In the genomic region with DNA sequence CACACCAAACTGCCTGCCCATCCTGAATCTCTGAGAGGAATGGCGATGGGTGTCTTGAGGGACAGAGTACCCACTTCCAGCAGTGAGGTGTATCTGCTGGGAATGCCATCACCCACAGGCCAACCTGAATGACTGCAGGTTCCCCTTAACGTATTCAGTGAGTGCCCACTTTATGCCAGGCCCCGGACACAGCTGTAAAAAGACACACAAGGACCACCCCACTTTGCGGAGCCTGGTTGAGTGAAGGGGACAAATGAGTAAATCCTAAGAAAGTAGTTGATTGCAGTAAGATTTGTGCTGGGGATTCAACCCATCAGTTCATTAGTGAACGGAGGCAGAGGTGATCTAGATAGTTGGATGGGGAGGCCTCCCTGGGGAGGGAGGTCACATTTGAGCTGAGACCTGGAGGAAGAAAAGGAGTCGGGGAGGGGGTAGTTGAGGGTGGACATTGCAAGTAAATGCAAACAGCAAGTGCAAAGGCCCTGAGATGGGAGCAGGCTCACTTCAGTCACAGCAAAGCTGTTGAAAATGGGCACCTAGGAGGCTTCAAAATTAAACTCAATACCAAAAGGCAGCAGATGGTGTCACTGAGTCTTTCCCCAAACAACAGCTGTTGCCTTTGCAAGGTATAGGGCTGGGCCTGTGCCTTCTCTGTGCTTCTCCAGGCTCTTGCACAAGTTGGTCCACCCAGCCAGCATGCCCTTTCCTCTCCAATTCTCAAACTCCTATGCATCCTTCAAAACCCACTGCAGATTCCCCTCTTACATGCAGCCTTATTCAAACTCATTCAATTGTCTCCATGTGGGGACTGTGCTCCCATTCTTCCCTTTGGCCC, we compare ENCODE assay signal across 1 cellular context.
TF ChIP-seq lines count a peak whose summit lies in the region.

No MANE protein-coding gene starts in this region.

TF ChIP-seq in K562, 482 proteins besides CTCF, POLR2A, EP300 and RAD21 (continued from another document and continues in another):
- TF ChIP-seq, protein P1, sequence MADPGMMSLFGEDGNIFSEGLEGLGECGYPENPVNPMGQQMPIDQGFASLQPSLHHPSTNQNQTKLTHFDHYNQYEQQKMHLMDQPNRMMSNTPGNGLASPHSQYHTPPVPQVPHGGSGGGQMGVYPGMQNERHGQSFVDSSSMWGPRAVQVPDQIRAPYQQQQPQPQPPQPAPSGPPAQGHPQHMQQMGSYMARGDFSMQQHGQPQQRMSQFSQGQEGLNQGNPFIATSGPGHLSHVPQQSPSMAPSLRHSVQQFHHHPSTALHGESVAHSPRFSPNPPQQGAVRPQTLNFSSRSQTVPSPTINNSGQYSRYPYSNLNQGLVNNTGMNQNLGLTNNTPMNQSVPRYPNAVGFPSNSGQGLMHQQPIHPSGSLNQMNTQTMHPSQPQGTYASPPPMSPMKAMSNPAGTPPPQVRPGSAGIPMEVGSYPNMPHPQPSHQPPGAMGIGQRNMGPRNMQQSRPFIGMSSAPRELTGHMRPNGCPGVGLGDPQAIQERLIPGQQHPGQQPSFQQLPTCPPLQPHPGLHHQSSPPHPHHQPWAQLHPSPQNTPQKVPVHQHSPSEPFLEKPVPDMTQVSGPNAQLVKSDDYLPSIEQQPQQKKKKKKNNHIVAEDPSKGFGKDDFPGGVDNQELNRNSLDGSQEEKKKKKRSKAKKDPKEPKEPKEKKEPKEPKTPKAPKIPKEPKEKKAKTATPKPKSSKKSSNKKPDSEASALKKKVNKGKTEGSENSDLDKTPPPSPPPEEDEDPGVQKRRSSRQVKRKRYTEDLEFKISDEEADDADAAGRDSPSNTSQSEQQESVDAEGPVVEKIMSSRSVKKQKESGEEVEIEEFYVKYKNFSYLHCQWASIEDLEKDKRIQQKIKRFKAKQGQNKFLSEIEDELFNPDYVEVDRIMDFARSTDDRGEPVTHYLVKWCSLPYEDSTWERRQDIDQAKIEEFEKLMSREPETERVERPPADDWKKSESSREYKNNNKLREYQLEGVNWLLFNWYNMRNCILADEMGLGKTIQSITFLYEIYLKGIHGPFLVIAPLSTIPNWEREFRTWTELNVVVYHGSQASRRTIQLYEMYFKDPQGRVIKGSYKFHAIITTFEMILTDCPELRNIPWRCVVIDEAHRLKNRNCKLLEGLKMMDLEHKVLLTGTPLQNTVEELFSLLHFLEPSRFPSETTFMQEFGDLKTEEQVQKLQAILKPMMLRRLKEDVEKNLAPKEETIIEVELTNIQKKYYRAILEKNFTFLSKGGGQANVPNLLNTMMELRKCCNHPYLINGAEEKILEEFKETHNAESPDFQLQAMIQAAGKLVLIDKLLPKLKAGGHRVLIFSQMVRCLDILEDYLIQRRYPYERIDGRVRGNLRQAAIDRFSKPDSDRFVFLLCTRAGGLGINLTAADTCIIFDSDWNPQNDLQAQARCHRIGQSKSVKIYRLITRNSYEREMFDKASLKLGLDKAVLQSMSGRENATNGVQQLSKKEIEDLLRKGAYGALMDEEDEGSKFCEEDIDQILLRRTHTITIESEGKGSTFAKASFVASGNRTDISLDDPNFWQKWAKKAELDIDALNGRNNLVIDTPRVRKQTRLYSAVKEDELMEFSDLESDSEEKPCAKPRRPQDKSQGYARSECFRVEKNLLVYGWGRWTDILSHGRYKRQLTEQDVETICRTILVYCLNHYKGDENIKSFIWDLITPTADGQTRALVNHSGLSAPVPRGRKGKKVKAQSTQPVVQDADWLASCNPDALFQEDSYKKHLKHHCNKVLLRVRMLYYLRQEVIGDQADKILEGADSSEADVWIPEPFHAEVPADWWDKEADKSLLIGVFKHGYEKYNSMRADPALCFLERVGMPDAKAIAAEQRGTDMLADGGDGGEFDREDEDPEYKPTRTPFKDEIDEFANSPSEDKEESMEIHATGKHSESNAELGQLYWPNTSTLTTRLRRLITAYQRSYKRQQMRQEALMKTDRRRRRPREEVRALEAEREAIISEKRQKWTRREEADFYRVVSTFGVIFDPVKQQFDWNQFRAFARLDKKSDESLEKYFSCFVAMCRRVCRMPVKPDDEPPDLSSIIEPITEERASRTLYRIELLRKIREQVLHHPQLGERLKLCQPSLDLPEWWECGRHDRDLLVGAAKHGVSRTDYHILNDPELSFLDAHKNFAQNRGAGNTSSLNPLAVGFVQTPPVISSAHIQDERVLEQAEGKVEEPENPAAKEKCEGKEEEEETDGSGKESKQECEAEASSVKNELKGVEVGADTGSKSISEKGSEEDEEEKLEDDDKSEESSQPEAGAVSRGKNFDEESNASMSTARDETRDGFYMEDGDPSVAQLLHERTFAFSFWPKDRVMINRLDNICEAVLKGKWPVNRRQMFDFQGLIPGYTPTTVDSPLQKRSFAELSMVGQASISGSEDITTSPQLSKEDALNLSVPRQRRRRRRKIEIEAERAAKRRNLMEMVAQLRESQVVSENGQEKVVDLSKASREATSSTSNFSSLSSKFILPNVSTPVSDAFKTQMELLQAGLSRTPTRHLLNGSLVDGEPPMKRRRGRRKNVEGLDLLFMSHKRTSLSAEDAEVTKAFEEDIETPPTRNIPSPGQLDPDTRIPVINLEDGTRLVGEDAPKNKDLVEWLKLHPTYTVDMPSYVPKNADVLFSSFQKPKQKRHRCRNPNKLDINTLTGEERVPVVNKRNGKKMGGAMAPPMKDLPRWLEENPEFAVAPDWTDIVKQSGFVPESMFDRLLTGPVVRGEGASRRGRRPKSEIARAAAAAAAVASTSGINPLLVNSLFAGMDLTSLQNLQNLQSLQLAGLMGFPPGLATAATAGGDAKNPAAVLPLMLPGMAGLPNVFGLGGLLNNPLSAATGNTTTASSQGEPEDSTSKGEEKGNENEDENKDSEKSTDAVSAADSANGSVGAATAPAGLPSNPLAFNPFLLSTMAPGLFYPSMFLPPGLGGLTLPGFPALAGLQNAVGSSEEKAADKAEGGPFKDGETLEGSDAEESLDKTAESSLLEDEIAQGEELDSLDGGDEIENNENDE (IDR thresholded peaks at IDR 0.05; ENCODE audit: low read depth, low read length) = no peak
- no peak for TF ChIP-seq GABPA (tag; conservative IDR thresholded peaks at IDR 0.05; ENCODE audit: low read depth)
- TF ChIP-seq, protein P2, sequence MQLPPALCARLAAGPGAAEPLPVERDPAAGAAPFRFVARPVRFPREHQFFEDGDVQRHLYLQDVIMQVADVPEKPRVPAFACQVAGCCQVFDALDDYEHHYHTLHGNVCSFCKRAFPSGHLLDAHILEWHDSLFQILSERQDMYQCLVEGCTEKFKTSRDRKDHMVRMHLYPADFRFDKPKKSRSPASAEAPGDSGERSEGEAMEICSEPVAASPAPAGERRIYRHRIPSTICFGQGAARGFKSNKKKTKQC (CRISPR knock-in tag; IDR thresholded peaks at IDR 0.05) = no peak
- peak in 1 of 2 experiments; percentile 36; a peak in 1 of 4 replicates for TF ChIP-seq TEAD1 (CRISPR knock-in tag; IDR thresholded peaks at IDR 0.05)
- no peak for TF ChIP-seq YY1 (IDR thresholded peaks at IDR 0.05; ENCODE audit: borderline replicate concordance in 1 of 3, control insufficient read depth in 1 of 3, extremely low read depth in 1 of 3, insufficient read depth in 3 of 3, insufficient read length in 1 of 3, insufficient replicate concordance in 2 of 3, low read depth in 1 of 3, low read length in 2 of 3)
- TF ChIP-seq GABPB2 (CRISPR knock-in tag; conservative IDR thresholded peaks at IDR 0.05) = 0 out of 2 replicates have a peak, but pooled peaks have one; percentile 12
- no peak for TF ChIP-seq ZNF140 (CRISPR knock-in tag; IDR thresholded peaks at IDR 0.05)
- no peak for TF ChIP-seq YBX1 (IDR thresholded peaks at IDR 0.05)
- peak; percentile 70 for TF ChIP-seq RBM22 (IDR thresholded peaks at IDR 0.05; ENCODE audit: low read depth, low read length, poor library complexity, severe bottlenecking)
- TF ChIP-seq, protein P3, sequence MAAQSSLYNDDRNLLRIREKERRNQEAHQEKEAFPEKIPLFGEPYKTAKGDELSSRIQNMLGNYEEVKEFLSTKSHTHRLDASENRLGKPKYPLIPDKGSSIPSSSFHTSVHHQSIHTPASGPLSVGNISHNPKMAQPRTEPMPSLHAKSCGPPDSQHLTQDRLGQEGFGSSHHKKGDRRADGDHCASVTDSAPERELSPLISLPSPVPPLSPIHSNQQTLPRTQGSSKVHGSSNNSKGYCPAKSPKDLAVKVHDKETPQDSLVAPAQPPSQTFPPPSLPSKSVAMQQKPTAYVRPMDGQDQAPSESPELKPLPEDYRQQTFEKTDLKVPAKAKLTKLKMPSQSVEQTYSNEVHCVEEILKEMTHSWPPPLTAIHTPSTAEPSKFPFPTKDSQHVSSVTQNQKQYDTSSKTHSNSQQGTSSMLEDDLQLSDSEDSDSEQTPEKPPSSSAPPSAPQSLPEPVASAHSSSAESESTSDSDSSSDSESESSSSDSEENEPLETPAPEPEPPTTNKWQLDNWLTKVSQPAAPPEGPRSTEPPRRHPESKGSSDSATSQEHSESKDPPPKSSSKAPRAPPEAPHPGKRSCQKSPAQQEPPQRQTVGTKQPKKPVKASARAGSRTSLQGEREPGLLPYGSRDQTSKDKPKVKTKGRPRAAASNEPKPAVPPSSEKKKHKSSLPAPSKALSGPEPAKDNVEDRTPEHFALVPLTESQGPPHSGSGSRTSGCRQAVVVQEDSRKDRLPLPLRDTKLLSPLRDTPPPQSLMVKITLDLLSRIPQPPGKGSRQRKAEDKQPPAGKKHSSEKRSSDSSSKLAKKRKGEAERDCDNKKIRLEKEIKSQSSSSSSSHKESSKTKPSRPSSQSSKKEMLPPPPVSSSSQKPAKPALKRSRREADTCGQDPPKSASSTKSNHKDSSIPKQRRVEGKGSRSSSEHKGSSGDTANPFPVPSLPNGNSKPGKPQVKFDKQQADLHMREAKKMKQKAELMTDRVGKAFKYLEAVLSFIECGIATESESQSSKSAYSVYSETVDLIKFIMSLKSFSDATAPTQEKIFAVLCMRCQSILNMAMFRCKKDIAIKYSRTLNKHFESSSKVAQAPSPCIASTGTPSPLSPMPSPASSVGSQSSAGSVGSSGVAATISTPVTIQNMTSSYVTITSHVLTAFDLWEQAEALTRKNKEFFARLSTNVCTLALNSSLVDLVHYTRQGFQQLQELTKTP (IDR thresholded peaks at IDR 0.05; ENCODE audit: low read depth in 1 of 2, partially characterized antibody in 2 of 2) = peak in 1 of 2 experiments; percentile 20
- TF ChIP-seq ESRRA (IDR thresholded peaks at IDR 0.05; ENCODE audit: borderline replicate concordance, low read depth) = peak; percentile 16; the same call in 1 of the 2 replicates
- TF ChIP-seq ZNF780A (CRISPR knock-in tag; IDR thresholded peaks at IDR 0.05) = peak; percentile 76
- peak; percentile 79; the same call in 1 of the 2 replicates for TF ChIP-seq OTX1 (CRISPR knock-in tag; IDR thresholded peaks at IDR 0.05)
- TF ChIP-seq, protein P4, sequence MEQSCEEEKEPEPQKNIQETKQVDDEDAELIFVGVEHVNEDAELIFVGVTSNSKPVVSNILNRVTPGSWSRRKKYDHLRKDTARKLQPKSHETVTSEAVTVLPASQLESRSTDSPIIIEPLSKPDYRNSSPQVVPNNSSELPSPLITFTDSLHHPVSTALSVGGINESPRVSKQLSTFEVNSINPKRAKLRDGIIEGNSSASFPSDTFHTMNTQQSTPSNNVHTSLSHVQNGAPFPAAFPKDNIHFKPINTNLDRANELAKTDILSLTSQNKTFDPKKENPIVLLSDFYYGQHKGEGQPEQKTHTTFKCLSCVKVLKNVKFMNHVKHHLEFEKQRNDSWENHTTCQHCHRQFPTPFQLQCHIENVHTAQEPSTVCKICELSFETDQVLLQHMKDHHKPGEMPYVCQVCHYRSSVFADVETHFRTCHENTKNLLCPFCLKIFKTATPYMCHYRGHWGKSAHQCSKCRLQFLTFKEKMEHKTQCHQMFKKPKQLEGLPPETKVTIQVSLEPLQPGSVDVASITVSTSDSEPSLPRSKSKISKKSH (CRISPR knock-in tag; IDR thresholded peaks at IDR 0.05) = peak; percentile 6; the same call in 1 of the 2 replicates
- peak; percentile 65; the same call in 1 of the 2 replicates for TF ChIP-seq MYNN (IDR thresholded peaks at IDR 0.05)
- TF ChIP-seq MYNN (CRISPR knock-in tag; IDR thresholded peaks at IDR 0.05) = no peak
- TF ChIP-seq NFATC3 (IDR thresholded peaks at IDR 0.05) = peak; percentile 16; the same call in 1 of the 2 replicates
- TF ChIP-seq SMARCA5 (IDR thresholded peaks at IDR 0.05) = peak; percentile 71; the same call in 1 of the 2 replicates
- peak; percentile 59; the same call in 1 of the 2 replicates for TF ChIP-seq DMBX1 (CRISPR knock-in tag; IDR thresholded peaks at IDR 0.05; ENCODE audit: borderline replicate concordance)
- no peak for TF ChIP-seq ZC3H8 (IDR thresholded peaks at IDR 0.05)
- TF ChIP-seq, protein P5, sequence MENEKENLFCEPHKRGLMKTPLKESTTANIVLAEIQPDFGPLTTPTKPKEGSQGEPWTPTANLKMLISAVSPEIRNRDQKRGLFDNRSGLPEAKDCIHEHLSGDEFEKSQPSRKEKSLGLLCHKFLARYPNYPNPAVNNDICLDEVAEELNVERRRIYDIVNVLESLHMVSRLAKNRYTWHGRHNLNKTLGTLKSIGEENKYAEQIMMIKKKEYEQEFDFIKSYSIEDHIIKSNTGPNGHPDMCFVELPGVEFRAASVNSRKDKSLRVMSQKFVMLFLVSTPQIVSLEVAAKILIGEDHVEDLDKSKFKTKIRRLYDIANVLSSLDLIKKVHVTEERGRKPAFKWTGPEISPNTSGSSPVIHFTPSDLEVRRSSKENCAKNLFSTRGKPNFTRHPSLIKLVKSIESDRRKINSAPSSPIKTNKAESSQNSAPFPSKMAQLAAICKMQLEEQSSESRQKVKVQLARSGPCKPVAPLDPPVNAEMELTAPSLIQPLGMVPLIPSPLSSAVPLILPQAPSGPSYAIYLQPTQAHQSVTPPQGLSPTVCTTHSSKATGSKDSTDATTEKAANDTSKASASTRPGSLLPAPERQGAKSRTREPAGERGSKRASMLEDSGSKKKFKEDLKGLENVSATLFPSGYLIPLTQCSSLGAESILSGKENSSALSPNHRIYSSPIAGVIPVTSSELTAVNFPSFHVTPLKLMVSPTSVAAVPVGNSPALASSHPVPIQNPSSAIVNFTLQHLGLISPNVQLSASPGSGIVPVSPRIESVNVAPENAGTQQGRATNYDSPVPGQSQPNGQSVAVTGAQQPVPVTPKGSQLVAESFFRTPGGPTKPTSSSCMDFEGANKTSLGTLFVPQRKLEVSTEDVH (IDR thresholded peaks at IDR 0.05; ENCODE audit: low read depth, partially characterized antibody) = peak; percentile 74
- TF ChIP-seq BHLHE40 (IDR thresholded peaks at IDR 0.05; ENCODE audit: low read length) = no peak
- TF ChIP-seq, protein P6, sequence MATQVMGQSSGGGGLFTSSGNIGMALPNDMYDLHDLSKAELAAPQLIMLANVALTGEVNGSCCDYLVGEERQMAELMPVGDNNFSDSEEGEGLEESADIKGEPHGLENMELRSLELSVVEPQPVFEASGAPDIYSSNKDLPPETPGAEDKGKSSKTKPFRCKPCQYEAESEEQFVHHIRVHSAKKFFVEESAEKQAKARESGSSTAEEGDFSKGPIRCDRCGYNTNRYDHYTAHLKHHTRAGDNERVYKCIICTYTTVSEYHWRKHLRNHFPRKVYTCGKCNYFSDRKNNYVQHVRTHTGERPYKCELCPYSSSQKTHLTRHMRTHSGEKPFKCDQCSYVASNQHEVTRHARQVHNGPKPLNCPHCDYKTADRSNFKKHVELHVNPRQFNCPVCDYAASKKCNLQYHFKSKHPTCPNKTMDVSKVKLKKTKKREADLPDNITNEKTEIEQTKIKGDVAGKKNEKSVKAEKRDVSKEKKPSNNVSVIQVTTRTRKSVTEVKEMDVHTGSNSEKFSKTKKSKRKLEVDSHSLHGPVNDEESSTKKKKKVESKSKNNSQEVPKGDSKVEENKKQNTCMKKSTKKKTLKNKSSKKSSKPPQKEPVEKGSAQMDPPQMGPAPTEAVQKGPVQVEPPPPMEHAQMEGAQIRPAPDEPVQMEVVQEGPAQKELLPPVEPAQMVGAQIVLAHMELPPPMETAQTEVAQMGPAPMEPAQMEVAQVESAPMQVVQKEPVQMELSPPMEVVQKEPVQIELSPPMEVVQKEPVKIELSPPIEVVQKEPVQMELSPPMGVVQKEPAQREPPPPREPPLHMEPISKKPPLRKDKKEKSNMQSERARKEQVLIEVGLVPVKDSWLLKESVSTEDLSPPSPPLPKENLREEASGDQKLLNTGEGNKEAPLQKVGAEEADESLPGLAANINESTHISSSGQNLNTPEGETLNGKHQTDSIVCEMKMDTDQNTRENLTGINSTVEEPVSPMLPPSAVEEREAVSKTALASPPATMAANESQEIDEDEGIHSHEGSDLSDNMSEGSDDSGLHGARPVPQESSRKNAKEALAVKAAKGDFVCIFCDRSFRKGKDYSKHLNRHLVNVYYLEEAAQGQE (CRISPR knock-in tag; IDR thresholded peaks at IDR 0.05; ENCODE audit: low read depth) = peak; percentile 30; the same call in 1 of the 2 replicates
- TF ChIP-seq NCOR1 (IDR thresholded peaks at IDR 0.05) = peak; percentile 17
